21 cellular contexts compared by ENCODE assay signal in genomic region chr1:43137445-43138052, GRCh38. TPM values are rescaled to one million over a fixed set of nuclear protein-coding genes. Genes with fewer than 3 reads are reported as not detected.
DNase-seq lines count a peak whose midpoint lies in the region; ATAC-seq and TF ChIP-seq lines count a peak whose summit lies in the region.
"Had no signal": no experiment of that assay in that cellular context is flagged by ENCODE, and none has a peak within 500 bp of the region (broad histone marks: within the 10 kb centered on the region; RNA-seq: fewer than 3 reads in every experiment).

No MANE protein-coding gene starts in this region.

- intact Hi-C loops in right cardiac atrium (cut with DNase I) = no loop called here

- DNase-seq in OCI-M1 (lab: John Stamatoyannopoulos, UW) (peak; percentile 13), choroid plexus epithelial cell (ENCODE audit: low read depth) (peak; percentile 23), right cardiac atrium (no peak), putamen (ENCODE audit: low spot score) (peak; percentile 47), left lobe of liver (ENCODE audit: low spot score) (no peak), GM10266 (ENCODE audit: extremely low spot score) (no peak)
- DNase-seq: activated CD8-positive, alpha-beta T cell treated with anti-CD3 and anti-CD28 coated beads, Interleukin-2, amount 10 ng/mL, durations not matched to agents 7 days and 5 days; activated naive CD8-positive, alpha-beta T cell treated with anti-CD3 and anti-CD28 coated beads for 36 hours; DMS53; GDM1; HCEC 1CT; kidney; NCI-H1105 treated with DMSO at 0.1 percent for 48 hours; NCI-H2029; NCI-H2227 treated with DMSO at 0.1 percent for 48 hours; SK-N-SH; stimulated activated naive CD8-positive, alpha-beta T cell treated with anti-CD3 and anti-CD28 coated beads, Interleukin-15, Interleukin-2, amounts not matched to agents 100 U/mL and 50 U/mL, for 24 hours; tibial artery had no signal

- peak; percentile 80 to 91 for ATAC-seq in right cardiac atrium
- no peak for ATAC-seq in GM21786 (IDR thresholded peaks at IDR 0.05; ENCODE audit: unreplicated experiment)
- no peak for ATAC-seq in left lobe of liver
- ATAC-seq: activated CD8-positive, alpha-beta T cell treated with anti-CD3 and anti-CD28 coated beads, Interleukin-2, amount 10 ng/mL, durations not matched to agents 7 days and 5 days; K562; stimulated activated naive CD8-positive, alpha-beta T cell treated with anti-CD3 and anti-CD28 coated beads, Interleukin-15, Interleukin-2, amounts not matched to agents 100 U/mL and 50 U/mL, for 24 hours had no signal

- H3K9me3 ChIP-seq in right cardiac atrium (ENCODE audit: control insufficient read depth, low read length) = no peaks in the 10 kb centered on the region
- H3K9me3 ChIP-seq: ascending aorta had no signal

- no peak for TF ChIP-seq CTCF in choroid plexus epithelial cell (conservative IDR thresholded peaks at IDR 0.05; ENCODE audit: low read depth, low read length)
- TF ChIP-seq CTCF in GM10266 (IDR thresholded peaks at IDR 0.05; ENCODE audit: control insufficient read depth, insufficient read depth, low read depth, missing control alignments) = no peak

- WGBS in right cardiac atrium = 56% methylated on average over 7 of the region's 7 CpGs

- H3K4me3 ChIP-seq in choroid plexus epithelial cell (ENCODE audit: low read depth, low read length) = no peak overlapping the region
- no peak overlapping the region for H3K4me3 ChIP-seq in right cardiac atrium (ENCODE audit: low read length)
- H3K4me3 ChIP-seq: ascending aorta, K562, tibial artery had no signal

- H3K27ac ChIP-seq in right cardiac atrium (ENCODE audit: low read length) = peak overlapping the region; percentile 51
- H3K27ac ChIP-seq: ascending aorta, tibial artery had no signal

- H3K4me1 ChIP-seq in right cardiac atrium (ENCODE audit: control insufficient read depth, insufficient read depth, low read length) = no peaks in the 10 kb centered on the region
- H3K4me1 ChIP-seq: ascending aorta, tibial artery had no signal

- H3K27me3 ChIP-seq in right cardiac atrium (ENCODE audit: control insufficient read depth, insufficient read depth) = no peaks in the 10 kb centered on the region
- H3K27me3 ChIP-seq: ascending aorta had no signal

RNA-seq across cellular contexts. Expression of gene EBNA1BP2, which starts 34.5 kb away (rescaled TPM):
- 10 to 100 TPM; 23.6 to 32.4 (median 28.2) TPM for total RNA-seq in right cardiac atrium
- 38.8 TPM for polyA plus RNA-seq in right cardiac atrium
- 76.1 TPM for total RNA-seq in left lobe of liver

RNA-seq across cellular contexts. Expression of gene CFAP57, which starts 34.6 kb away (rescaled TPM):
- under 1 TPM in 3 of 4 donors, not detected in 1; 0.06 to 0.25 (median 0.14) TPM for total RNA-seq in right cardiac atrium
- 0.09 TPM for polyA plus RNA-seq in right cardiac atrium
- not detected for total RNA-seq in left lobe of liver
- total RNA-seq: activated CD8-positive, alpha-beta T cell treated with anti-CD3 and anti-CD28 coated beads, Interleukin-2, amount 10 ng/mL, durations not matched to agents 7 days and 5 days; ascending aorta had no signal

Comparison
In these comparisons a context has a peak if more than half of its experiments do, and no peak if none do; other contexts are left out.
1. DNase-seq: peak in OCI-M1 (single experiment), choroid plexus epithelial cell (single experiment) and putamen (single experiment); none in right cardiac atrium (0 of 3), left lobe of liver (single experiment) and GM10266 (single experiment).
2. ATAC-seq: peak in right cardiac atrium (2 of 2); none in GM21786 (single experiment) and left lobe of liver (single experiment).